ENCODE assay signal across 8 cellular contexts in genomic region chr1:2642560-2643413, GRCh38. TPM values are rescaled to one million over a fixed set of nuclear protein-coding genes. Genes with fewer than 3 reads are reported as not detected.
DNase-seq lines count a peak whose midpoint lies in the region; ATAC-seq and TF ChIP-seq lines count a peak whose summit lies in the region.

No MANE protein-coding gene starts in this region.

- peaks cover 11% of the 10 kb centered on the region for H3K79me2 ChIP-seq in PC-3 (ENCODE audit: low read length)

- H3K9ac ChIP-seq in PC-3 (ENCODE audit: low read length), result peak overlapping the region; percentile 92

- peak overlapping the region; percentile 54 for H3K4me3 ChIP-seq in Jurkat, Clone E6-1 (ENCODE audit: low read length)
- H3K4me3 ChIP-seq in PC-3 (ENCODE audit: low read length) (peak overlapping the region; percentile 89), esophagus muscularis mucosa (peak overlapping the region; percentile 64 to 99 (median 86)), muscle layer of duodenum (ENCODE audit: low read depth in 1 of 2, low read length in 2 of 2) (peak overlapping the region; percentile 59 to 89)

- H3K27ac ChIP-seq in PC-3 (ENCODE audit: low read length) (0 out of 2 replicates have a peak overlapping the region, but pooled peaks have one; percentile 13), esophagus muscularis mucosa (replicated peaks in 1 of 4) (peak overlapping the region; percentile 78 to 91 (median 84)), muscle layer of duodenum (ENCODE audit: low read length) (no peak overlapping the region)

- peak; percentile 77 for ATAC-seq in GM21576 (IDR thresholded peaks at IDR 0.05; ENCODE audit: unreplicated experiment)
- ATAC-seq in PC-3, result peak; percentile 84

- TF ChIP-seq POLR2A in esophagus muscularis mucosa (IDR thresholded peaks at IDR 0.05; ENCODE audit: low read depth), result no peak

- H3K4me1 ChIP-seq in PC-3 (ENCODE audit: insufficient read depth, low read length) (peaks cover 8% of the 10 kb centered on the region), esophagus muscularis mucosa (peaks cover 17 to 44% (median 25%) of the 10 kb centered on the region in 4 donors), muscle layer of duodenum (ENCODE audit: control insufficient read depth in 1 of 2, insufficient read depth in 2 of 2, low read length in 2 of 2) (peaks cover 0 to 20% of the 10 kb centered on the region in 2 donors)

- no peaks in the 10 kb centered on the region for H3F3A ChIP-seq in PC-3 (ENCODE audit: low read length, unreplicated experiment)

- H3K36me3 Mint-ChIP-seq in activated T-cell treated with anti-CD3 and anti-CD28 coated beads, Interleukin-2, amount 50 U/mL, for 24 hours (ENCODE audit: low read depth), result peaks cover 3% of the 10 kb centered on the region

- CTCF ChIA-PET in PC-3 (lab: Charles Lee), result no interaction called here

- H3K27me3 ChIP-seq in PC-3 (ENCODE audit: low read length), result peaks cover 15% of the 10 kb centered on the region
- H3K27me3 ChIP-seq in esophagus muscularis mucosa, result peaks cover 0 to 3% (median 0%) of the 10 kb centered on the region in 4 donors
- H3K27me3 ChIP-seq in muscle layer of duodenum (ENCODE audit: low read depth, low read length), result no peaks in the 10 kb centered on the region

- H3K4me3 Mint-ChIP-seq in activated T-cell treated with anti-CD3 and anti-CD28 coated beads, Interleukin-2, amount 50 U/mL, for 24 hours, result peak overlapping the region; percentile 85

- H3K27me3 Mint-ChIP-seq in activated T-cell treated with anti-CD3 and anti-CD28 coated beads, Interleukin-2, amount 50 U/mL, for 24 hours, result no peaks in the 10 kb centered on the region

- H3K9me3 ChIP-seq in PC-3 (ENCODE audit: low read length), result peaks cover 11% of the 10 kb centered on the region
- peaks cover 0 to 22% (median 18%) of the 10 kb centered on the region in 4 donors for H3K9me3 ChIP-seq in esophagus muscularis mucosa
- H3K9me3 ChIP-seq in muscle layer of duodenum (ENCODE audit: control insufficient read depth in 1 of 2, low read length in 2 of 2), result peaks cover 4 to 18% of the 10 kb centered on the region in 2 donors

- intact Hi-C loops in PC-3 (cut with micrococcal nuclease), result loop anchor here (1.0 to 10.0 kb wide), 2 partner anchors 56 to 228 kb away; partner anchors contain the start of genes PEX10 and PRXL2B
- intact Hi-C loops in esophagus muscularis mucosa (cut with DNase I), result loop anchor here (2.0 to 5.0 kb wide), 2 partner anchors 56 to 230 kb away; partner anchors contain the start of genes PEX10 and PRXL2B

- H3K9me2 ChIP-seq in PC-3 (replicated peaks; ENCODE audit: low read length), result no peaks in the 10 kb centered on the region

- no peaks in the 10 kb centered on the region for H3K36me3 ChIP-seq in PC-3 (ENCODE audit: low read depth, low read length)
- H3K36me3 ChIP-seq in esophagus muscularis mucosa, result no peaks in the 10 kb centered on the region
- H3K36me3 ChIP-seq in muscle layer of duodenum (ENCODE audit: control insufficient read depth in 1 of 2, insufficient read depth in 2 of 2, low read length in 2 of 2), result no peaks in the 10 kb centered on the region

- POLR2A ChIA-PET in PC-3 (lab: Charles Lee; ENCODE audit: unreplicated experiment), result no interaction called here

- DNase-seq in DMS153 (lab: John Stamatoyannopoulos, UW), result peak; percentile 93
- DNase-seq in Jurkat, Clone E6-1 (ENCODE audit: low read depth, low spot score), result peak; percentile 86
- DNase-seq in PC-3, result peak; percentile 96
- peak; percentile 96 for DNase-seq in activated T-cell treated with anti-CD3 and anti-CD28 coated beads, Interleukin-2, amount 50 U/mL, for 24 hours
- peak; percentile 97 for DNase-seq in esophagus muscularis mucosa (ENCODE audit: extremely low spot score)
- DNase-seq in stimulated activated CD8-positive, alpha-beta memory T cell treated with anti-CD3 and anti-CD28 coated beads, Interleukin-7, amount 100 ng/mL, for 1 hour (ENCODE audit: low read depth in 2 of 2), result peak; percentile 87 to 88

- no peak for TF ChIP-seq CTCF in PC-3 (conservative IDR thresholded peaks at IDR 0.05; ENCODE audit: low read depth, low read length)
- peak in 2 of 3 experiments; percentile 21 to 30 for TF ChIP-seq CTCF in esophagus muscularis mucosa (IDR thresholded peaks at IDR 0.05)

- peak overlapping the region; percentile 94 for H3K27ac Mint-ChIP-seq in activated T-cell treated with anti-CD3 and anti-CD28 coated beads, Interleukin-2, amount 50 U/mL, for 24 hours

- no TSS peak for BruUV-seq in PC-3 (replicated peaks; lab: Mats Ljungman, UMichigan)

- peaks cover 7% of the 10 kb centered on the region for H3K9me3 Mint-ChIP-seq in activated T-cell treated with anti-CD3 and anti-CD28 coated beads, Interleukin-2, amount 50 U/mL, for 24 hours

- WGBS in esophagus muscularis mucosa, result under 1% methylated on average over 60 of the region's 84 CpGs

- H2AFZ ChIP-seq in PC-3 (ENCODE audit: low read length), result peak overlapping the region; percentile 99

- H4K20me1 ChIP-seq in PC-3 (ENCODE audit: low read length), result no peaks in the 10 kb centered on the region

- peaks cover 11% of the 10 kb centered on the region for H3K4me1 Mint-ChIP-seq in activated T-cell treated with anti-CD3 and anti-CD28 coated beads, Interleukin-2, amount 50 U/mL, for 24 hours (ENCODE audit: low read depth)

- H3K4me2 ChIP-seq in PC-3 (ENCODE audit: low read length), result peak overlapping the region; percentile 91

- no peak for TF ChIP-seq EP300 in esophagus muscularis mucosa (IDR thresholded peaks at IDR 0.05)

RNA-seq across cellular contexts. Expression of gene MMEL1, which starts 10.0 kb away (rescaled TPM):
- not detected for polyA plus RNA-seq in Jurkat, Clone E6-1 (2012; ENCODE audit: insufficient read depth, insufficient read length)
- total RNA-seq in PC-3 (2014; rRNA removed), result 1.8 TPM in 1 of 2 replicates, not detected in the other
- total RNA-seq in esophagus muscularis mucosa, result 1 to 10 TPM in 1 of 4 donors, under 1 TPM in 2, not detected in 1; 0.78 to 1.7 (median 0.80) TPM

RNA-seq across cellular contexts. Expression of gene PRXL2B, which starts 56.2 kb away (rescaled TPM):
- polyA plus RNA-seq in Jurkat, Clone E6-1 (2012; ENCODE audit: insufficient read depth, insufficient read length), result 19.9 TPM
- total RNA-seq in PC-3 (2014; rRNA removed) (75.0 and 85.0 TPM in 2 replicates), esophagus muscularis mucosa (10 to 100 TPM in 3 of 4 donors, 1 to 10 TPM in 1; 7.9 to 18.8 (median 14.8) TPM)
